ENCODE assay signal across 14 cellular contexts in the genomic region with DNA sequence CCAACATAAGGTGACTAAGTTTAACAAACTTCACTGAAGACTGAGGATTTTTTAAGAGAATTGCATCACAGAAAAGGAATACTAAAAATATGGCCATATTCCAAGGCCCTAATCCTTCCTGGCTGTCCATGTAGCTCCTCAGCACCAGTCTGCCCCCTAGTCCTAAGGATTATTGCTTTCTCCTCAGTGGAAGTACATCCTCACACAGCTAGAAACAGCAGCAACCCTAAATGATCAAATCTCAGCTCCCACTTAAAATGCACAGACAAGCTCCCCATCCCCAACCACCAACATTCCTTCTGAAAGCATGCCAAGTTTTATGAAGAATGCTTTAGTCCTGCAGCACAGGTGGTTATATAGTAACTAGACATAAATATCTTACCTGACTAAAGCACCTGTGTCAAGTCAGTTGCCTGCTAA. TPM values are rescaled to one million over a fixed set of nuclear protein-coding genes. Genes with fewer than 3 reads are reported as not detected.
DNase-seq lines count a peak whose midpoint lies in the region; ATAC-seq and TF ChIP-seq lines count a peak whose summit lies in the region.
"Had no signal": no experiment of that assay in that cellular context is flagged by ENCODE, and none has a peak within 500 bp of the region (broad histone marks: within the 10 kb centered on the region; RNA-seq: fewer than 3 reads in every experiment).

No MANE protein-coding gene starts in this region.

- in situ Hi-C loops in IMR-90 (cut with MboI; ENCODE audit: low sequenced_read_pairs): no loop called here

- H3K56ac ChIP-seq in IMR-90 (ENCODE audit: extremely low read depth, insufficient read depth, low read length): no peak overlapping the region

- peak overlapping the region; percentile 13; the same call in 1 of the 2 replicates for H2AK5ac ChIP-seq in IMR-90 (ENCODE audit: low read depth, low read length)

- CTCF ChIA-PET in IMR-90 (lab: Yijun Ruan, JAX): interaction anchor here (0.6 to 1.5 kb wide), 2 partner anchors 128 to 238 kb away, joined by 3 to 5 read pairs; no protein-coding TSS in a partner anchor
- CTCF ChIA-PET in CD4-positive, alpha-beta T cell (lab: Charles Lee): no interaction called here

- H3K4me2 ChIP-seq in IMR-90 (ENCODE audit: low read depth, low read length): no peak overlapping the region
- H3K4me2 ChIP-seq: A549 had no signal

- H3K9ac ChIP-seq in IMR-90 (ENCODE audit: low read depth, low read length): no peak overlapping the region

- no peak overlapping the region for H3K18ac ChIP-seq in IMR-90 (ENCODE audit: low read depth, low read length)

- no peak overlapping the region for H3K27ac Mint-ChIP-seq in CD4-positive, alpha-beta T cell
- H3K27ac Mint-ChIP-seq: activated naive CD4-positive, alpha-beta T cell treated with anti-CD3 and anti-CD28 coated beads for 36 hours; natural killer cell treated with Interleukin-12 subunit alpha and Interleukin-12 subunit beta and Interleukin-15 and Interleukin-18, amount 100 ng/mL, for 72 hours; stimulated activated effector memory CD8-positive, alpha-beta T cell treated with anti-CD3 and anti-CD28 coated beads, Interleukin-12 subunit alpha, Interleukin-12 subunit beta, amount 100 ng/mL, for 72 hours had no signal

- H3K4me3 Mint-ChIP-seq in CD4-positive, alpha-beta T cell: no peak overlapping the region
- H3K4me3 Mint-ChIP-seq: activated naive CD4-positive, alpha-beta T cell treated with anti-CD3 and anti-CD28 coated beads for 36 hours; natural killer cell treated with Interleukin-12 subunit alpha and Interleukin-12 subunit beta and Interleukin-15 and Interleukin-18, amount 100 ng/mL, for 72 hours; stimulated activated effector memory CD8-positive, alpha-beta T cell treated with anti-CD3 and anti-CD28 coated beads, Interleukin-12 subunit alpha, Interleukin-12 subunit beta, amount 100 ng/mL, for 72 hours had no signal

- H3K4me3 ChIP-seq in IMR-90 (ENCODE audit: insufficient read depth, low read depth, low read length) (no peak overlapping the region), choroid plexus epithelial cell (ENCODE audit: low read depth, low read length) (no peak overlapping the region), right lobe of liver (no peak overlapping the region)
- H3K4me3 ChIP-seq: A549 had no signal

- H4K20me1 ChIP-seq in IMR-90 (ENCODE audit: insufficient read depth, low read length): peaks cover 7% of the 10 kb centered on the region; the same call in 1 of the 2 replicates

- no peak overlapping the region for H2AFZ ChIP-seq in IMR-90 (replicated peaks; ENCODE audit: low read length, poor library complexity)

- no peaks in the 10 kb centered on the region for H3K36me3 ChIP-seq in IMR-90 (ENCODE audit: control insufficient read depth, insufficient read depth, low read length)
- H3K36me3 ChIP-seq in right lobe of liver: peaks cover 0 to 11% (median 0%) of the 10 kb centered on the region in 4 donors

- DNase-seq in A172 (ENCODE audit: low spot score): peak; percentile 49
- peak; percentile 80 for DNase-seq in IMR-90
- DNase-seq in choroid plexus epithelial cell (ENCODE audit: low read depth): peak; percentile 71
- no peak for DNase-seq in right lobe of liver
- DNase-seq in germinal center (ENCODE audit: low spot score): no peak
- no peak for DNase-seq in CD4-positive, alpha-beta T cell
- DNase-seq in substantia nigra (lab: John Stamatoyannopoulos, UW): no peak
- no peak for DNase-seq in DMS 273 (lab: John Stamatoyannopoulos, UW; ENCODE audit: unreplicated experiment)
- DNase-seq: activated naive CD4-positive, alpha-beta T cell treated with anti-CD3 and anti-CD28 coated beads for 36 hours; NCI-H1930; T-helper 1 cell had no signal

- H4K8ac ChIP-seq in IMR-90 (ENCODE audit: low read depth in 2 of 2, low read length in 2 of 2): no peak overlapping the region

- H4K91ac ChIP-seq in IMR-90 (ENCODE audit: insufficient read depth, low read depth, low read length): no peak overlapping the region

- H2BK15ac ChIP-seq in IMR-90 (ENCODE audit: low read depth, low read length): no peak overlapping the region

- TF ChIP-seq POLR2A in IMR-90 (IDR thresholded peaks at IDR 0.05; ENCODE audit: low read depth, low read length) (no peak), right lobe of liver (IDR thresholded peaks at IDR 0.05) (no peak)

- H2BK20ac ChIP-seq in IMR-90 (ENCODE audit: low read depth, low read length): no peak overlapping the region

- no peak overlapping the region for H3K27ac ChIP-seq in IMR-90 (ENCODE audit: insufficient read depth, low read length)
- H3K27ac ChIP-seq in right lobe of liver: peak overlapping the region; percentile 22 to 61 (median 44)
- no peak overlapping the region for H3K27ac ChIP-seq in CD4-positive, alpha-beta T cell (ENCODE audit: low read depth, low read length)
- H3K27ac ChIP-seq in substantia nigra (ENCODE audit: low read depth, low read length, poor library complexity, severe bottlenecking): no peak overlapping the region
- H3K27ac ChIP-seq: A549 had no signal

- H3K9me3 Mint-ChIP-seq in CD4-positive, alpha-beta T cell: no peaks in the 10 kb centered on the region
- H3K9me3 Mint-ChIP-seq: activated naive CD4-positive, alpha-beta T cell treated with anti-CD3 and anti-CD28 coated beads for 36 hours; natural killer cell treated with Interleukin-12 subunit alpha and Interleukin-12 subunit beta and Interleukin-15 and Interleukin-18, amount 100 ng/mL, for 72 hours; stimulated activated effector memory CD8-positive, alpha-beta T cell treated with anti-CD3 and anti-CD28 coated beads, Interleukin-12 subunit alpha, Interleukin-12 subunit beta, amount 100 ng/mL, for 72 hours had no signal

- POLR2A ChIA-PET in IMR-90 (lab: Charles Lee; ENCODE audit: unreplicated experiment): interaction anchor here (0.8 kb wide), 1 partner anchor 16 kb away, joined by 3 read pairs; no protein-coding TSS in a partner anchor
- POLR2A ChIA-PET in CD4-positive, alpha-beta T cell (lab: Charles Lee): no interaction called here

- H3K36me3 Mint-ChIP-seq in CD4-positive, alpha-beta T cell (ENCODE audit: low read depth): no peaks in the 10 kb centered on the region
- H3K36me3 Mint-ChIP-seq: natural killer cell treated with Interleukin-12 subunit alpha and Interleukin-12 subunit beta and Interleukin-15 and Interleukin-18, amount 100 ng/mL, for 72 hours; stimulated activated effector memory CD8-positive, alpha-beta T cell treated with anti-CD3 and anti-CD28 coated beads, Interleukin-12 subunit alpha, Interleukin-12 subunit beta, amount 100 ng/mL, for 72 hours had no signal

- no peak overlapping the region for H2BK120ac ChIP-seq in IMR-90 (ENCODE audit: low read depth, low read length)

- dilution Hi-C loops in IMR-90 (cut with HindIII; ENCODE audit: low sequenced_read_pairs, unreplicated experiment): no loop called here

- no peaks in the 10 kb centered on the region for H3K79me1 ChIP-seq in IMR-90 (ENCODE audit: low read depth in 1 of 2, low read length in 2 of 2)

- no peaks in the 10 kb centered on the region for H3K4me1 Mint-ChIP-seq in CD4-positive, alpha-beta T cell (ENCODE audit: low read depth)
- H3K4me1 Mint-ChIP-seq: stimulated activated effector memory CD8-positive, alpha-beta T cell treated with anti-CD3 and anti-CD28 coated beads, Interleukin-12 subunit alpha, Interleukin-12 subunit beta, amount 100 ng/mL, for 72 hours had no signal

- peaks cover 7% of the 10 kb centered on the region for H3K4me1 ChIP-seq in IMR-90 (ENCODE audit: control insufficient read depth, insufficient read depth, low read length)
- peaks cover 0 to 55% (median 20%) of the 10 kb centered on the region in 4 donors for H3K4me1 ChIP-seq in right lobe of liver
- H3K4me1 ChIP-seq: A549 had no signal

- H2BK5ac ChIP-seq in IMR-90 (ENCODE audit: low read depth, low read length, poor library complexity, severe bottlenecking): no peak overlapping the region

- ATAC-seq in IMR-90 (ENCODE audit: low read depth) (peak; percentile 38), right lobe of liver (peak in 2 of 4 donors; percentile 2 to 4)
- no peak for ATAC-seq in CD4-positive, alpha-beta T cell (ENCODE audit: poor library complexity)
- ATAC-seq: stimulated activated effector memory CD8-positive, alpha-beta T cell treated with anti-CD3 and anti-CD28 coated beads, Interleukin-12 subunit alpha, Interleukin-12 subunit beta, amount 100 ng/mL, for 72 hours had no signal

- peaks cover 35% of the 10 kb centered on the region for H3K27me3 Mint-ChIP-seq in CD4-positive, alpha-beta T cell

- no peak overlapping the region for H3K23ac ChIP-seq in IMR-90 (ENCODE audit: low read depth, low read length)

- no peak overlapping the region for H3K4ac ChIP-seq in IMR-90 (ENCODE audit: low read depth, low read length)

- no TSS peak for BruUV-seq in IMR-90 (replicated peaks; lab: Mats Ljungman, UMichigan)

- H2AK9ac ChIP-seq in IMR-90 (replicated peaks; ENCODE audit: low read depth, low read length, poor library complexity): no peak overlapping the region

- intact Hi-C loops in IMR-90 (cut with micrococcal nuclease): no loop called here
- intact Hi-C loops in right lobe of liver (cut with DNase I): no loop called here
- intact Hi-C loops in CD4-positive, alpha-beta T cell (cut with DNase I, micrococcal nuclease): no loop called here

- H3K9me3 ChIP-seq in IMR-90 (ENCODE audit: control insufficient read depth, insufficient read depth, low read length) (no peaks in the 10 kb centered on the region), right lobe of liver (no peaks in the 10 kb centered on the region)
- no peaks in the 10 kb centered on the region for H3K9me3 ChIP-seq in CD4-positive, alpha-beta T cell (ENCODE audit: control insufficient read depth, low read length)
- H3K9me3 ChIP-seq: A549 had no signal

- TF ChIP-seq CTCF in IMR-90 (conservative IDR thresholded peaks at IDR 0.05; ENCODE audit: low read depth, low read length) (0 out of 2 replicates have a peak, but pooled peaks have one; percentile 15), choroid plexus epithelial cell (conservative IDR thresholded peaks at IDR 0.05; ENCODE audit: low read depth, low read length) (peak; percentile 18), right lobe of liver (IDR thresholded peaks at IDR 0.05) (no peak)
- TF ChIP-seq CTCF in CD4-positive, alpha-beta T cell (IDR thresholded peaks at IDR 0.05): no peak

- TF ChIP-seq RAD21 in IMR-90 (IDR thresholded peaks at IDR 0.05; ENCODE audit: low read length): no peak

- no peak overlapping the region for H3K14ac ChIP-seq in IMR-90 (replicated peaks; ENCODE audit: low read depth, low read length)

- H3K9me1 ChIP-seq in IMR-90 (ENCODE audit: insufficient read depth, low read length): peaks cover 14% of the 10 kb centered on the region

- no peak overlapping the region for H4K5ac ChIP-seq in IMR-90 (ENCODE audit: low read depth, low read length)

- H3K27me3 ChIP-seq in IMR-90 (ENCODE audit: control insufficient read depth, insufficient read depth, low read length) (no peaks in the 10 kb centered on the region), right lobe of liver (no peaks in the 10 kb centered on the region)
- peaks cover 3% of the 10 kb centered on the region for H3K27me3 ChIP-seq in CD4-positive, alpha-beta T cell (ENCODE audit: control insufficient read depth, insufficient read depth, low read length)

RNA-seq across cellular contexts. Expression of gene ST3GAL6, which starts 14.7 kb away (rescaled TPM):
- 4.0 and 11.1 TPM in 2 replicates for total RNA-seq in A172 (2014; rRNA removed; shearing (Covaris generic))
- total RNA-seq in IMR-90 (2012; rRNA removed) (0.36 and 1.4 TPM in 2 replicates), right lobe of liver (10 to 100 TPM; 17.8 to 69.6 (median 31.5) TPM)
- polyA plus RNA-seq in IMR-90 (2012; rRNA removed): 0.83 and 0.99 TPM in 2 replicates
- polyA plus RNA-seq in IMR-90 (2012; cell fraction: cytosol; rRNA removed): 0.20 TPM in 1 of 2 replicates, not detected in the other
- 0.09 and 1.2 TPM in 2 replicates for polyA plus RNA-seq in IMR-90 (2012; cell fraction: nucleus; rRNA removed; ENCODE audit: low replicate concordance)
- under 1 TPM; 0.44 to 0.45 TPM for total RNA-seq in CD4-positive, alpha-beta T cell
- total RNA-seq: activated naive CD4-positive, alpha-beta T cell treated with anti-CD3 and anti-CD28 coated beads for 36 hours; natural killer cell treated with Interleukin-12 subunit alpha and Interleukin-12 subunit beta and Interleukin-15 and Interleukin-18, amount 100 ng/mL, for 72 hours had no signal

Comparison
In these comparisons a context has a peak if more than half of its experiments do, and no peak if none do; other contexts are left out.
1. DNase-seq: peak in A172 (single experiment), IMR-90 (single experiment) and choroid plexus epithelial cell (single experiment); none in right lobe of liver (0 of 3), germinal center (single experiment), CD4-positive, alpha-beta T cell (0 of 10), substantia nigra (0 of 49) and DMS 273 (single experiment).
2. H3K27ac ChIP-seq: peak in right lobe of liver (3 of 3); none in IMR-90 (single experiment), CD4-positive, alpha-beta T cell (single experiment) and substantia nigra (single experiment).
3. CTCF ChIP-seq: peak in IMR-90 (single experiment) and choroid plexus epithelial cell (single experiment); none in right lobe of liver (0 of 4) and CD4-positive, alpha-beta T cell (single experiment).